ENCODE assay signal across 8 cellular contexts in the genomic region with DNA sequence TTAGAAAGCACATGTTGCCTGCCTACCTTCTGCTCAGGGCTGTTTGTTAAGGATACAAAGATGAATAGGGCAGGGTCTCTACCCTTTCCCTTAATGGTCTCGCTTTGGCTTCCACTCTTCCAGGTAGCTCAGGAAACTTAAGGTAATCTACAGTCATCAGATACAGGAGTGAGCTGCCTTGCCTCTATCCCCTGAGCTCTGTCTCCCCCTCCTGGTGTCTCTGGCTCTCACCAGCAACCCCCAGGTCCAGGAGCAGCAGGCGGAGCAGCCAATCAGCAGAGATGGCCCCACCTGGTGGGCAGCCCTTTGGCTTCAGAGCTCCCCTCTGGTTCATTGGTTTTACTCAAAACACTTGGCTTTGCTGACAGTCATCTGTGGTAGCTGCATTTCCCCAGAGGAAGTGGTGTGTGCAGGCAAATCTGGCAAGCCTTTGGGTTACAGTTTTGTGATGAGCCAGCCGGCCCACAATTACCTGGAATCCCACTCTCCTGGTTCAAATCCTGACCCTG. TPM values are rescaled to one million over a fixed set of nuclear protein-coding genes. Genes with fewer than 3 reads are reported as not detected.
DNase-seq lines count a peak whose midpoint lies in the region; ATAC-seq lines count a peak whose summit lies in the region.

No MANE protein-coding gene starts in this region.

- POLR2A ChIA-PET in activated CD4-positive, alpha-beta memory T cell treated with anti-CD3 and anti-CD28 coated beads for 36 hours (lab: Charles Lee), result interaction anchor here (0.6 to 1.6 kb wide), 4 partner anchors 18 to 179 kb away, joined by 3 to 9 read pairs (median 3); no protein-coding TSS in a partner anchor

- no peaks in the 10 kb centered on the region for H3K9me3 Mint-ChIP-seq in activated CD4-positive, alpha-beta memory T cell treated with anti-CD3 and anti-CD28 coated beads for 36 hours
- H3K9me3 Mint-ChIP-seq in memory B cell, result no peaks in the 10 kb centered on the region

- ATAC-seq in GM19463 (IDR thresholded peaks at IDR 0.05; ENCODE audit: unreplicated experiment), result peak; percentile 96
- ATAC-seq in HG03521 (IDR thresholded peaks at IDR 0.05; ENCODE audit: unreplicated experiment), result peak; percentile 97
- ATAC-seq in memory B cell (ENCODE audit: low read depth), result peak; percentile 99

- no peaks in the 10 kb centered on the region for H3K27me3 Mint-ChIP-seq in activated CD4-positive, alpha-beta memory T cell treated with anti-CD3 and anti-CD28 coated beads for 36 hours
- peaks cover 2% of the 10 kb centered on the region for H3K27me3 Mint-ChIP-seq in memory B cell

- intact Hi-C loops in activated CD4-positive, alpha-beta memory T cell treated with anti-CD3 and anti-CD28 coated beads for 36 hours (cut with micrococcal nuclease), result loop anchor here (1.0 kb wide), 6 partner anchors 80 to 288 kb away; no protein-coding TSS in a partner anchor

- DNase-seq in COLO668 (lab: John Stamatoyannopoulos, UW; ENCODE audit: unreplicated experiment) (peak; percentile 72), NCI-H82 (lab: John Stamatoyannopoulos, UW) (peak; percentile 91), memory B cell (ENCODE audit: low spot score in 2 of 2) (peak; percentile 79 to 92)
- DNase-seq in activated CD4-positive, alpha-beta memory T cell treated with anti-CD3 and anti-CD28 coated beads for 36 hours, result peak; percentile 91
- peak; percentile 71 for DNase-seq in effector CD4-positive, alpha-beta T cell
- DNase-seq in stimulated activated CD8-positive, alpha-beta memory T cell treated with anti-CD3 and anti-CD28 coated beads, Interleukin-15, amount 100 ng/mL, for 48 hours (ENCODE audit: low read depth in 2 of 2), result peak; percentile 74 to 81

- H3K4me3 Mint-ChIP-seq in activated CD4-positive, alpha-beta memory T cell treated with anti-CD3 and anti-CD28 coated beads for 36 hours, result no peak overlapping the region
- H3K4me3 Mint-ChIP-seq in memory B cell, result no peak overlapping the region

- CTCF ChIA-PET in activated CD4-positive, alpha-beta memory T cell treated with anti-CD3 and anti-CD28 coated beads for 36 hours (lab: Charles Lee), result interaction anchor here (0.6 to 12.4 kb wide), 73 partner anchors 8 to 943 kb away, joined by 3 to 587 read pairs (median 6); a partner anchor contains a TSS

- no peaks in the 10 kb centered on the region for H3K36me3 Mint-ChIP-seq in activated CD4-positive, alpha-beta memory T cell treated with anti-CD3 and anti-CD28 coated beads for 36 hours
- no peaks in the 10 kb centered on the region for H3K36me3 Mint-ChIP-seq in memory B cell

- H3K27ac Mint-ChIP-seq in activated CD4-positive, alpha-beta memory T cell treated with anti-CD3 and anti-CD28 coated beads for 36 hours, result peak overlapping the region; percentile 13
- H3K27ac Mint-ChIP-seq in memory B cell, result no peak overlapping the region

- peaks cover 24% of the 10 kb centered on the region for H3K4me1 Mint-ChIP-seq in activated CD4-positive, alpha-beta memory T cell treated with anti-CD3 and anti-CD28 coated beads for 36 hours (ENCODE audit: low read depth)
- peaks cover 18% of the 10 kb centered on the region for H3K4me1 Mint-ChIP-seq in memory B cell

RNA-seq across cellular contexts. Expression of a gene that starts 8.5 kb away (rescaled TPM):
- under 1 TPM; 0.07 to 0.21 TPM for total RNA-seq in activated CD4-positive, alpha-beta memory T cell treated with anti-CD3 and anti-CD28 coated beads for 36 hours

RNA-seq across cellular contexts. Expression of a gene that starts 41.2 kb away (rescaled TPM):
- under 1 TPM; 0.48 to 0.51 TPM for total RNA-seq in activated CD4-positive, alpha-beta memory T cell treated with anti-CD3 and anti-CD28 coated beads for 36 hours

Comparison
In these comparisons a context has a peak if more than half of its experiments do, and no peak if none do; other contexts are left out.
1. Peak in every context shown above with its lines: DNase-seq and ATAC-seq.